ENCODE assay signal across 8 cellular contexts in the genomic region with DNA sequence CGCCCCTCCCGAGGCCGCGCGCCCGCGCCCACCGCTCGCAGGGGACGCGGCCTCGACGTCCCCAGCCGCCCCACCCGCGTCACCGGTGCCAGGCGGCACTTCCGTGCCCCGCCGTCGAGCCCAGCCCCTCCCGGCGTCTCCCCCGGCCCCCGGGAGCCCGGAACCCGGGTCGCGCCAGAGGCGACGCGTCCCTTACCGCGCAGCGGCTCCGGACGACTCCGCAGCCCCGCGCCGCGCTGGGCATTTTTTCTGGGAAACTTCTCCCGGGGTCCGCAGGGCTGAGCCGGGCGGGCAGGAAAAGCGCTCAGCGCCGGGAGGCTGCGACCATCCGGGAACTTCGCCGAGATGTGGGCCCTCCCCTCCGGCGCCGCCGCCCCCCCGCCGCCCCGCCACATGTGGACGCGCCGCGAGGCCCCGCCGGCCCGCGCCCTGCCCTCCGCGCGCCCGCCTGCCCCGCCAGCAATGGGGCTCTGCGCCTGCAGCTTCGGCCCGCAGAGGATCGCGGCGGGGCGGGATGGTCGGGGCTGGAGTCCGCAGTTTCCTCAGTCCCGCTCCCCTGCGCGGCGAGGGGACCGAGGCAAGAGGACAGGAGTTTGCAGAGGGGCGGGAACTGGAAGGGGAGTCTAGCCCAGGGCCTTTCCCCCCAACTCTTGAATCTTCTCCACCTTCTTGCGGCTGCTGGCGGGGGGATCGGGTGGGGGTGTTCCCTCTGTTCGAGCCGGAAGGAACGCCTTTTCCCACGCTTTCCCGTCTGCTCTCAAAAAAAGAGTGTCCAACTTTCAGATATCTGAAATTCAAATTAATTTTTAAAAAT.
DNase-seq lines count a peak whose midpoint lies in the region; ATAC-seq and TF ChIP-seq lines count a peak whose summit lies in the region.

No MANE protein-coding gene starts in this region.

- H3K27ac Mint-ChIP-seq in chondrocyte (ENCODE audit: unreplicated experiment): peak overlapping the region; percentile 87

- H3K27me3 Mint-ChIP-seq in chondrocyte (ENCODE audit: low read depth): no peaks in the 10 kb centered on the region

- DNase-seq in DMS 273 treated with DMSO at 0.1 percent for 48 hours (lab: John Stamatoyannopoulos, UW) (peak; percentile 32), KBM-7 (peak; percentile 60), chondrocyte (ENCODE audit: low spot score) (no peak), kidney glomerular epithelial cell (lab: John Stamatoyannopoulos, UW) (peak; percentile 17), KG1 (lab: John Stamatoyannopoulos, UW) (no peak)
- DNase-seq in activated CD4-positive, CD25-positive, alpha-beta regulatory T cell treated with anti-CD3 and anti-CD28 coated beads, Interleukin-2, amount 50 U/mL, for 72 hours: peak; percentile 69
- peak; percentile 10 to 35 for DNase-seq in stimulated activated CD4-positive, alpha-beta T cell treated with anti-CD3 and anti-CD28 coated beads, Interleukin-15, amount 100 ng/mL, for 48 hours (ENCODE audit: low read depth in 2 of 2)

- no peaks in the 10 kb centered on the region for H3K9me3 Mint-ChIP-seq in chondrocyte (ENCODE audit: low read depth)

- peaks cover 42% of the 10 kb centered on the region for H3K4me1 Mint-ChIP-seq in chondrocyte (ENCODE audit: low read depth)

- TF ChIP-seq CTCF in chondrocyte (IDR thresholded peaks at IDR 0.05): no peak

- peak overlapping the region; percentile 87 for H3K4me3 Mint-ChIP-seq in chondrocyte (ENCODE audit: unreplicated experiment)

- in situ Hi-C loops in KBM-7 (cut with MboI; ENCODE audit: low pct_unique_long_range_greater_than_20kb, low sequenced_read_pairs): loop anchor here (25.0 kb wide), 2 partner anchors 95 to 220 kb away; partner anchors contain the start of gene WIPF1

- H3K36me3 Mint-ChIP-seq in chondrocyte (ENCODE audit: low read depth): no peaks in the 10 kb centered on the region

- peak; percentile 47 for ATAC-seq in GM21390 (IDR thresholded peaks at IDR 0.05; ENCODE audit: unreplicated experiment)

Comparison
In these comparisons a context has a peak if more than half of its experiments do, and no peak if none do; other contexts are left out.
1. DNase-seq: peak in DMS 273 treated with DMSO at 0.1 percent for 48 hours (single experiment), KBM-7 (single experiment), activated CD4-positive, CD25-positive, alpha-beta regulatory T cell treated with anti-CD3 and anti-CD28 coated beads, Interleukin-2, amount 50 U/mL, for 72 hours (single experiment), kidney glomerular epithelial cell (single experiment) and stimulated activated CD4-positive, alpha-beta T cell treated with anti-CD3 and anti-CD28 coated beads, Interleukin-15, amount 100 ng/mL, for 48 hours (2 of 2); none in chondrocyte (single experiment) and KG1 (single experiment).